18 cellular contexts compared by ENCODE assay signal in the genomic region with DNA sequence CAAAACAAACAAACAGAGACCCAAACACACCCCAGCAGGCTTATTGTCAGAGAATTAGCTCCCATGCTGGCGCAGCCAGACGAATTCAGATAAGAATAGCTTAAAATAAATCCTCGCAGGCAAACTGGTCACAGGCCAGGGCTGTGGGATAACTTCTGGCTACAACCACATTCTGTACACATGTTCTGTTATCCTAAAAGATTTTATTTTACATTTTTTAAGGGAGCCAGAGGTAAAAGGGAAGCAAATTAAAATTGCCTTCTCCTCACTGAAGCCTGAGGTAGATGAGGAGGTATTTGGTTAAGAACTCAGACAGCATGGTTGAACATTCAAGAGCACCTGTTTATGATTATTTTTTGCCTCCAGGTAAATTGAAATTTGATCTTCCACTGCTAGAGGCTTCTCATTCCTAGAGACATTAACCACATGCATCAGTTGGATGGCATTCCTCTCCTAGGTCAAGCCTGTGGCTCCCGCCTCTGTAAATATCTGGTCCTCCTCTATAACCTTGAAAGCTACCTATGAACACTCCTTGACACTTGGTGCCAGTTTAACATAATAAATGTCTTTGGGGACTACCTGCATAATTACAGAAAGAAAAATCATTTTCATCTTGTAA.
DNase-seq lines count a peak whose midpoint lies in the region; ATAC-seq and TF ChIP-seq lines count a peak whose summit lies in the region.
"Had no signal": no experiment of that assay in that cellular context is flagged by ENCODE, and none has a peak within 500 bp of the region (broad histone marks: within the 10 kb centered on the region; RNA-seq: fewer than 3 reads in every experiment).

No MANE protein-coding gene starts in this region.

- H3K4ac ChIP-seq in mesendoderm (ENCODE audit: low read depth, low read length): no peak overlapping the region

- WGBS in mesendoderm (ENCODE audit: extremely low coverage, insufficient coverage, low lambda C conversion rate): no CpG with 5 or more reads among the region's 4 CpGs

- peak overlapping the region; percentile 23 for H3K27ac ChIP-seq in mesendoderm (ENCODE audit: low read depth, low read length)
- H3K27ac ChIP-seq: BLaER1, breast epithelium, left lung, pancreas, skin epidermis, thyroid gland had no signal

- H3K79me1 ChIP-seq in mesendoderm (ENCODE audit: low read length): no peaks in the 10 kb centered on the region

- H3K27me3 ChIP-seq in mesendoderm (ENCODE audit: insufficient read depth, low read length, poor library complexity): no peaks in the 10 kb centered on the region
- H3K27me3 ChIP-seq: BLaER1, breast epithelium, thyroid gland had no signal

- DNase-seq in NCI-H146 (lab: John Stamatoyannopoulos, UW) (peak; percentile 75), NCI-H345 (lab: John Stamatoyannopoulos, UW) (peak; percentile 49), choroid plexus epithelial cell (ENCODE audit: low read depth) (peak; percentile 13), mesendoderm (peak; percentile 49), KBM-7 (no peak), erythroblast (lab: John Stamatoyannopoulos, UW) (no peak)
- DNase-seq: activated CD4-positive, alpha-beta T cell treated with anti-CD3 and anti-CD28 coated beads, Interleukin-2, amount 10 ng/mL, durations not matched to agents 7 days and 5 days; effector memory CD8-positive, alpha-beta T cell; HCEC 1CT; left lung; NCI-H1930; pancreas; T1000; thyroid gland had no signal

- no peak overlapping the region for H3K4me3 ChIP-seq in choroid plexus epithelial cell (ENCODE audit: low read depth, low read length)
- no peak overlapping the region for H3K4me3 ChIP-seq in mesendoderm (ENCODE audit: low read length)
- H3K4me3 ChIP-seq: BLaER1, breast epithelium, left lung, pancreas, skin epidermis, thyroid gland had no signal

- peak overlapping the region; percentile 61 for H2BK120ac ChIP-seq in mesendoderm (ENCODE audit: low read depth, low read length)

- no peak overlapping the region for H2BK15ac ChIP-seq in mesendoderm (replicated peaks; ENCODE audit: low read depth)

- peaks cover 16% of the 10 kb centered on the region for H3K4me1 ChIP-seq in mesendoderm (ENCODE audit: control insufficient read depth, low read depth, low read length)
- H3K4me1 ChIP-seq: breast epithelium, left lung, pancreas, thyroid gland had no signal

- H3K23ac ChIP-seq in mesendoderm (ENCODE audit: low read length): no peak overlapping the region

- H3K4me2 ChIP-seq in mesendoderm (ENCODE audit: low read length): no peak overlapping the region
- H3K4me2 ChIP-seq: BLaER1 had no signal

- no peak overlapping the region for H4K8ac ChIP-seq in mesendoderm (ENCODE audit: low read depth, low read length)

- H2AK5ac ChIP-seq in mesendoderm (ENCODE audit: low read length): no peak overlapping the region

- H3K9ac ChIP-seq in mesendoderm (ENCODE audit: low read length): no peak overlapping the region
- H3K9ac ChIP-seq: BLaER1 had no signal

- no peak overlapping the region for H3K56ac ChIP-seq in mesendoderm (ENCODE audit: low read length)

- peak overlapping the region; percentile 80 for H3K18ac ChIP-seq in mesendoderm (ENCODE audit: low read length)

- H2BK5ac ChIP-seq in mesendoderm (ENCODE audit: low read length): peak overlapping the region; percentile 10

- no peak for ATAC-seq in HG02852 (IDR thresholded peaks at IDR 0.05; ENCODE audit: unreplicated experiment)
- ATAC-seq: effector memory CD8-positive, alpha-beta T cell; left lung; pancreas had no signal

- in situ Hi-C loops in KBM-7 (cut with MboI; ENCODE audit: low pct_unique_long_range_greater_than_20kb, low sequenced_read_pairs): no loop called here

- TF ChIP-seq CTCF in choroid plexus epithelial cell (conservative IDR thresholded peaks at IDR 0.05; ENCODE audit: low read depth, low read length): no peak

- no peak overlapping the region for H4K5ac ChIP-seq in mesendoderm (ENCODE audit: low read length)

- no peaks in the 10 kb centered on the region for H3K36me3 ChIP-seq in mesendoderm (ENCODE audit: control insufficient read depth, insufficient read depth, low read length)
- H3K36me3 ChIP-seq: BLaER1, breast epithelium, left lung, pancreas, thyroid gland had no signal

- no peak for TF ChIP-seq POLR2A in erythroblast (IDR thresholded peaks at IDR 0.05; ENCODE audit: low read length)

- H3K79me2 ChIP-seq in mesendoderm (ENCODE audit: control insufficient read depth, insufficient read depth, low read length): no peaks in the 10 kb centered on the region

Comparison
In these comparisons a context has a peak if more than half of its experiments do, and no peak if none do; other contexts are left out.
1. DNase-seq: peak in NCI-H146 (single experiment), NCI-H345 (single experiment), choroid plexus epithelial cell (single experiment) and mesendoderm (single experiment); none in KBM-7 (single experiment) and erythroblast (0 of 2).